32 cellular contexts compared by ENCODE assay signal in genomic region chr9:134957165-134957944, GRCh38. TPM values are rescaled to one million over a fixed set of nuclear protein-coding genes. Genes with fewer than 3 reads are reported as not detected.
DNase-seq lines count a peak whose midpoint lies in the region; ATAC-seq, FAIRE-seq and TF ChIP-seq lines count a peak whose summit lies in the region.
"Had no signal": no experiment of that assay in that cellular context is flagged by ENCODE, and none has a peak within 500 bp of the region (broad histone marks: within the 10 kb centered on the region; RNA-seq: fewer than 3 reads in every experiment).

No MANE protein-coding gene starts in this region.

- no peak overlapping the region for H2AFZ ChIP-seq in GM12878 (ENCODE audit: control insufficient read depth, low read depth, low read length)

- no peaks in the 10 kb centered on the region for H3K79me2 ChIP-seq in GM12878 (ENCODE audit: control insufficient read depth, insufficient read depth, low read length)

- no peak for TF ChIP-seq EP300 in GM12878 (IDR thresholded peaks at IDR 0.05; ENCODE audit: borderline replicate concordance in 1 of 2, control insufficient read depth in 1 of 2, low read depth in 2 of 2, low read length in 2 of 2)

- H4K20me1 ChIP-seq in GM12878 (ENCODE audit: control insufficient read depth, insufficient read depth): no peaks in the 10 kb centered on the region

- WGBS in GM12878 (ENCODE audit: insufficient coverage, insufficient replicate concordance, low lambda C conversion rate, missing lambda C conversion rate): 41% methylated on average over 9 of the region's 9 CpGs

- no peak for FAIRE-seq in GM12878 (lab: Jason Lieb, UNC)
- FAIRE-seq: GM19239, TTC549 had no signal

- TF ChIP-seq CTCF in GM12878 (IDR thresholded peaks at IDR 0.05 in 2 of 3, conservative IDR thresholded peaks at IDR 0.05 in 1 of 3; ENCODE audit: control insufficient read depth in 2 of 3, extremely low read depth in 1 of 3, insufficient read depth in 1 of 3, low read depth in 3 of 3, low read length in 3 of 3) (no peak), upper lobe of right lung (IDR thresholded peaks at IDR 0.05) (no peak)

- TF ChIP-seq POLR2A in GM12878 (IDR thresholded peaks at IDR 0.05; ENCODE audit: low read depth, low read length): no peak

- no peaks in the 10 kb centered on the region for H3K36me3 ChIP-seq in GM12878 (ENCODE audit: control insufficient read depth in 2 of 2, insufficient read depth in 2 of 2, low read length in 1 of 2)
- H3K36me3 ChIP-seq in upper lobe of right lung: no peaks in the 10 kb centered on the region
- H3K36me3 ChIP-seq: adrenal gland, thoracic aorta, vagina had no signal

- SMC1A ChIA-PET in GM12878 (lab: Charles Lee; ENCODE audit: uncharacterized antibody, unreplicated experiment): no interaction called here

- H3K4me1 ChIP-seq in GM12878 (ENCODE audit: control insufficient read depth, insufficient read depth, low read length) (no peaks in the 10 kb centered on the region), upper lobe of right lung (peaks cover 4% of the 10 kb centered on the region)
- H3K4me1 ChIP-seq: A549, adrenal gland, vagina had no signal

- intact Hi-C loops in cardiac septum (cut with DNase I) (no loop called here), left cardiac atrium (cut with DNase I) (no loop called here), GM12878 (cut with micrococcal nuclease; ENCODE audit: unreplicated experiment) (no loop called here), upper lobe of right lung (cut with DNase I) (no loop called here)

- in situ Hi-C loops in GM12878 (cut with MboI): no loop called here
- in situ Hi-C loops in KBM-7 (cut with MboI; ENCODE audit: low pct_unique_long_range_greater_than_20kb, low sequenced_read_pairs): no loop called here

- H3K27me3 ChIP-seq in GM12878 (replicated peaks in 1 of 2; ENCODE audit: control insufficient read depth in 2 of 2, insufficient read depth in 2 of 2, low read length in 1 of 2) (0 out of 4 replicates have a peak, but pooled peaks cover 0 to 1% of the 10 kb centered on the region in 2 experiments), upper lobe of right lung (no peaks in the 10 kb centered on the region)
- H3K27me3 ChIP-seq: adrenal gland, vagina had no signal

- DNase-seq in cardiac septum (ENCODE audit: low spot score) (peak; percentile 20), left cardiac atrium (no peak), GM12878 (ENCODE audit: low read depth, low spot score) (no peak), mesenteric fat pad (ENCODE audit: low spot score) (peak; percentile 76), upper lobe of right lung (peak; percentile 32), SK-N-DZ (ENCODE audit: low spot score) (no peak), KBM-7 (no peak)
- DNase-seq: activated CD4-positive, alpha-beta T cell treated with anti-CD3 and anti-CD28 coated beads, Interleukin-2, amount 50 U/mL, for 4 hours; activated naive CD4-positive, alpha-beta T cell treated with anti-CD3 and anti-CD28 coated beads for 36 hours; activated T-cell treated with anti-CD3 and anti-CD28 coated beads, Interleukin-2, amount 50 U/mL, for 72 hours; adrenal gland; CD8-positive, alpha-beta T cell; DMS 273 treated with DMSO at 0.1 percent for 48 hours; EL; HCEC 1CT; islet precursor cell; NCI-H1048; NCI-H1694; SK-N-SH; stimulated activated CD8-positive, alpha-beta memory T cell treated with anti-CD3 and anti-CD28 coated beads, Interleukin-4, amount 100 ng/mL, for 48 hours had no signal

- H3K27ac ChIP-seq in GM12878 (ENCODE audit: control insufficient read depth, insufficient read depth) (no peak overlapping the region), upper lobe of right lung (no peak overlapping the region)
- H3K27ac ChIP-seq: A549, adrenal gland, thoracic aorta, vagina had no signal

- ATAC-seq in left cardiac atrium (no peak), GM12878 (no peak), upper lobe of right lung (no peak), HG02623 (IDR thresholded peaks at IDR 0.05; ENCODE audit: unreplicated experiment) (no peak)
- ATAC-seq: A549; activated CD4-positive, CD25-positive, alpha-beta regulatory T cell treated with anti-CD3 and anti-CD28 coated beads, Interleukin-2, amount 50 U/mL, for 24 hours; activated T-cell treated with anti-CD3 and anti-CD28 coated beads, Interleukin-2, amount 50 U/mL, for 72 hours; CD8-positive, alpha-beta T cell; esophagus mucosa; right cardiac atrium had no signal

- CTCF ChIA-PET in GM12878 (lab: Yijun Ruan, JAX): no interaction called here

- BruUV-seq in GM12878 (replicated peaks; lab: Mats Ljungman, UMichigan): no TSS peak

- H3K4me3 ChIP-seq in GM12878: no peak overlapping the region
- H3K4me3 ChIP-seq in upper lobe of right lung: no peak overlapping the region
- H3K4me3 ChIP-seq: A549, adrenal gland, thoracic aorta, vagina had no signal

- H3K4me2 ChIP-seq in GM12878 (ENCODE audit: control insufficient read depth, insufficient read depth): no peak overlapping the region
- H3K4me2 ChIP-seq: A549, SK-N-SH had no signal

- POLR2A ChIA-PET in GM12878 (lab: Charles Lee): no interaction called here

- no peak for TF ChIP-seq RAD21 in GM12878 (IDR thresholded peaks at IDR 0.05; ENCODE audit: insufficient read depth, low read depth, low read length)

- no peak overlapping the region for H3K9ac ChIP-seq in GM12878 (ENCODE audit: control insufficient read depth, insufficient read depth, low read length)
- H3K9ac ChIP-seq: SK-N-SH had no signal

- H3K9me3 ChIP-seq in GM12878 (replicated peaks; ENCODE audit: control insufficient read depth, insufficient read depth, low read length) (no peaks in the 10 kb centered on the region; the same call in 2 of the 3 replicates), upper lobe of right lung (no peaks in the 10 kb centered on the region)
- H3K9me3 ChIP-seq: adrenal gland, SK-N-SH, thoracic aorta, vagina had no signal

- RAD21 ChIA-PET in GM12878 (lab: Charles Lee; ENCODE audit: unreplicated experiment): no interaction called here

TF ChIP-seq in GM12878, 131 proteins besides CTCF, POLR2A, EP300 and RAD21:
- TF ChIP-seq, protein P1, sequence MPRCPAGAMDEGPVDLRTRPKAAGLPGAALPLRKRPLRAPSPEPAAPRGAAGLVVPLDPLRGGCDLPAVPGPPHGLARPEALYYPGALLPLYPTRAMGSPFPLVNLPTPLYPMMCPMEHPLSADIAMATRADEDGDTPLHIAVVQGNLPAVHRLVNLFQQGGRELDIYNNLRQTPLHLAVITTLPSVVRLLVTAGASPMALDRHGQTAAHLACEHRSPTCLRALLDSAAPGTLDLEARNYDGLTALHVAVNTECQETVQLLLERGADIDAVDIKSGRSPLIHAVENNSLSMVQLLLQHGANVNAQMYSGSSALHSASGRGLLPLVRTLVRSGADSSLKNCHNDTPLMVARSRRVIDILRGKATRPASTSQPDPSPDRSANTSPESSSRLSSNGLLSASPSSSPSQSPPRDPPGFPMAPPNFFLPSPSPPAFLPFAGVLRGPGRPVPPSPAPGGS (IDR thresholded peaks at IDR 0.05; ENCODE audit: borderline replicate concordance, insufficient read depth, low read depth, low read length, poor library complexity, severe bottlenecking): peak; percentile 29
- no peak for TF ChIP-seq CBX5 (IDR thresholded peaks at IDR 0.05; ENCODE audit: low read depth)

RNA-seq across cellular contexts. Expression of gene FCN1, which starts 39.6 kb away (rescaled TPM):
- total RNA-seq in cardiac septum: 5.3 TPM
- 10 to 100 TPM in 1 of 2 donors, 1 to 10 TPM in 1; 5.7 to 12.0 TPM for total RNA-seq in left cardiac atrium
- not detected in 2 replicates for total RNA-seq in GM12878 (2013; cell fraction: nucleolus; rRNA removed)
- total RNA-seq in GM12878 (2014; rRNA removed): not detected in 2 replicates
- not detected in 2 replicates for total RNA-seq in GM12878 (2014; rRNA removed; fragmentation: Illumina TruSeq; extraction: Trizol)
- 0.08 TPM in 1 of 2 replicates, not detected in the other for total RNA-seq in GM12878 (2021)
- not detected for polyA plus RNA-seq in GM12878 (2011; ENCODE audit: low read depth)
- polyA plus RNA-seq in GM12878 (2011; rRNA removed): not detected in 2 replicates
- not detected in 2 replicates for polyA plus RNA-seq in GM12878 (2011; cell fraction: cytosol; rRNA removed)
- not detected in 2 replicates for polyA plus RNA-seq in GM12878 (2011; cell fraction: nucleus; rRNA removed)
- not detected in 2 replicates for polyA plus RNA-seq in GM12878 (2012)
- not detected in 2 replicates for polyA plus RNA-seq in GM12878 (2014; fragmentation: Illumina TruSeq; extraction: Trizol)
- not detected for polyA plus RNA-seq in GM12878 (2014; fragmentation: Nextera tagmentation; extraction: Ambion mirVana)
- polyA plus RNA-seq in GM12878 (2014; rRNA removed): not detected in 2 replicates
- polyA plus RNA-seq in GM12878 (2016; fragmentation: Nextera tagmentation; extraction: Ambion mirVana): not detected
- not detected in 2 replicates for polyA minus RNA-seq in GM12878 (2011; rRNA and poly(A)+ RNA removed)
- polyA minus RNA-seq in GM12878 (2011; cell fraction: cytosol; rRNA and poly(A)+ RNA removed): not detected in 2 replicates
- polyA minus RNA-seq in GM12878 (2011; cell fraction: nucleus; rRNA and poly(A)+ RNA removed): not detected in 2 replicates
- 27.9 TPM for total RNA-seq in mesenteric fat pad
- total RNA-seq in upper lobe of right lung: 63.0 TPM
- not detected in 2 replicates for polyA plus RNA-seq in SK-N-DZ (2014; cell fraction: cytosol; rRNA removed)
- polyA plus RNA-seq in SK-N-DZ (2014; cell fraction: nucleus; rRNA removed): not detected in 2 replicates
- total RNA-seq: activated naive CD4-positive, alpha-beta T cell treated with anti-CD3 and anti-CD28 coated beads for 36 hours; activated T-cell treated with anti-CD3 and anti-CD28 coated beads, Interleukin-2, amount 50 U/mL, for 72 hours; fibroblast of villous mesenchyme; lung microvascular endothelial cell; RPMI7951 had no signal
- polyA plus RNA-seq: A549, SK-N-SH had no signal

Comparison
In these comparisons a context has a peak if more than half of its experiments do, and no peak if none do; other contexts are left out.
1. DNase-seq: peak in cardiac septum (single experiment), mesenteric fat pad (single experiment) and upper lobe of right lung (single experiment); none in left cardiac atrium (single experiment), GM12878 (single experiment), SK-N-DZ (single experiment) and KBM-7 (single experiment).